ENCODE assay signal across 8 cellular contexts in genomic region chr14:55581011-55581806, GRCh38. TPM values are rescaled to one million over a fixed set of nuclear protein-coding genes. Genes with fewer than 3 reads are reported as not detected.
DNase-seq lines count a peak whose midpoint lies in the region; ATAC-seq and TF ChIP-seq lines count a peak whose summit lies in the region.

No MANE protein-coding gene starts in this region.

- no peaks in the 10 kb centered on the region for H3K36me3 Mint-ChIP-seq in chondrocyte (ENCODE audit: low read depth)

- H3K27me3 Mint-ChIP-seq in chondrocyte (ENCODE audit: low read depth) = no peaks in the 10 kb centered on the region

- peak overlapping the region; percentile 89 for H3K27ac Mint-ChIP-seq in chondrocyte (ENCODE audit: unreplicated experiment)

- no peaks in the 10 kb centered on the region for H3K9me3 Mint-ChIP-seq in chondrocyte (ENCODE audit: low read depth)

- H3K4me3 ChIP-seq in Jurkat, Clone E6-1 (ENCODE audit: low read length) = peak overlapping the region; percentile 79

- H3K4me3 Mint-ChIP-seq in chondrocyte (ENCODE audit: unreplicated experiment) = peak overlapping the region; percentile 87

- H3K4me1 Mint-ChIP-seq in chondrocyte (ENCODE audit: low read depth) = peaks cover 30% of the 10 kb centered on the region

- no peak for TF ChIP-seq CTCF in chondrocyte (IDR thresholded peaks at IDR 0.05)

- DNase-seq in SHP77 (lab: John Stamatoyannopoulos, UW) (peak; percentile 35 to 58), SHP77 treated with DMSO at 0.1 percent for 48 hours (lab: John Stamatoyannopoulos, UW) (no peak), chondrocyte (ENCODE audit: low spot score) (no peak), left lobe of liver (ENCODE audit: low spot score) (peak; percentile 55), ecto neural progenitor cell (ENCODE audit: low spot score) (no peak)
- DNase-seq in Jurkat, Clone E6-1 (ENCODE audit: low read depth, low spot score) = peak; percentile 45
- DNase-seq in activated CD4-positive, CD25-positive, alpha-beta regulatory T cell (lab: John Stamatoyannopoulos, UW) = peak in 3 of 4 experiments; percentile 8 to 23 (median 18)
- peak; percentile 48 for DNase-seq in stimulated activated CD4-positive, alpha-beta T cell treated with anti-CD3 and anti-CD28 coated beads, Interleukin-1b, Interleukin-23, amount 100 ng/mL, for 48 hours

- peak; percentile 27 for ATAC-seq in left lobe of liver

RNA-seq across cellular contexts. Expression of gene KTN1, which starts 1.2 kb away (rescaled TPM):
- 89.3 TPM for polyA plus RNA-seq in Jurkat, Clone E6-1 (2012; ENCODE audit: insufficient read depth, insufficient read length)
- total RNA-seq in chondrocyte = 129 to 148 TPM (median 137 TPM) in 3 replicates
- 53.1 TPM for total RNA-seq in left lobe of liver

Comparison
In these comparisons a context has a peak if more than half of its experiments do, and no peak if none do; other contexts are left out.
1. DNase-seq: peak in SHP77 (2 of 2), Jurkat, Clone E6-1 (single experiment), activated CD4-positive, CD25-positive, alpha-beta regulatory T cell (3 of 4), left lobe of liver (single experiment) and stimulated activated CD4-positive, alpha-beta T cell treated with anti-CD3 and anti-CD28 coated beads, Interleukin-1b, Interleukin-23, amount 100 ng/mL, for 48 hours (single experiment); none in SHP77 treated with DMSO at 0.1 percent for 48 hours (single experiment), chondrocyte (single experiment) and ecto neural progenitor cell (single experiment).